Comparison of ENCODE assay signal across 26 cellular contexts in the genomic region with DNA sequence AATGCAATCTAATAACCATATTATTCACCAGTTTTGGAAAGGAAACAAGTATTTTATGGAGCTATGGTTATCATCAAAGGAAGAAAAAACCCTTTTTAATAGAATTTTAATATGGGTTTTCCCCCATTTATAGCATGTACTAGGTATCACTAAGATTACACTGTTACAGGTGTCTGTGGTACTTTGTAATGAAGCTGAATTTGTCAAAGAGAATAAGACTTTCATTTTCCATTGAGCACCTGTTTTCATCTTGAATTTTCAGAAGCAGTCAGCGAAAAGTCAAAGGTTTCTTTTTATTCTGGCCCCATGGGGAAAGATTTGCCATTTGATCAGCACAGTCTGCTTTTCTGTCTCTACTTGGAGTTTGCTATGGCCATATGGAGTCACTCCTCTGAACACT.
"Had no signal": no experiment of that assay in that cellular context is flagged by ENCODE, and none has a peak within 500 bp of the region (broad histone marks: within the 10 kb centered on the region; RNA-seq: fewer than 3 reads in every experiment).

No MANE protein-coding gene starts in this region.

- H3K27me3 Mint-ChIP-seq: activated naive CD4-positive, alpha-beta T cell treated with anti-CD3 and anti-CD28 coated beads, Interleukin-2, amount 10 ng/mL, durations not matched to agents 7 days and 5 days; central memory CD8-positive, alpha-beta T cell; dendritic cell treated with granulocyte-macrophage colony-stimulating factor and Interleukin-4, amounts not matched to agents 40 ng/mL and 50 ng/mL, for 4 days had no signal

- H3K27ac Mint-ChIP-seq: activated CD8-positive, alpha-beta T cell treated with anti-CD3 and anti-CD28 coated beads for 36 hours; activated naive CD4-positive, alpha-beta T cell treated with anti-CD3 and anti-CD28 coated beads, Interleukin-2, amount 10 ng/mL, durations not matched to agents 7 days and 5 days; activated naive CD8-positive, alpha-beta T cell; activated T-cell treated with anti-CD3 and anti-CD28 coated beads, Interleukin-2, amount 50 U/mL, for 72 hours; dendritic cell treated with granulocyte-macrophage colony-stimulating factor and Interleukin-4, amounts not matched to agents 40 ng/mL and 50 ng/mL, for 4 days; endodermal cell; T-helper 17 cell; T-helper 2 cell treated with Interferon-gamma antibody and Interleukin-4, amounts not matched to agents 5 μg/mL and 100 μg/mL, for 36 hours had no signal

- H3K4me1 Mint-ChIP-seq: activated naive CD4-positive, alpha-beta T cell treated with anti-CD3 and anti-CD28 coated beads, Interleukin-2, amount 10 ng/mL, durations not matched to agents 7 days and 5 days; central memory CD8-positive, alpha-beta T cell; T-helper 17 cell had no signal

- H3K27ac ChIP-seq: brain microvascular endothelial cell, coronary artery, dorsolateral prefrontal cortex, heart left ventricle had no signal

- H3K4me3 Mint-ChIP-seq: activated CD8-positive, alpha-beta T cell treated with anti-CD3 and anti-CD28 coated beads for 36 hours; activated naive CD4-positive, alpha-beta T cell treated with anti-CD3 and anti-CD28 coated beads, Interleukin-2, amount 10 ng/mL, durations not matched to agents 7 days and 5 days; activated naive CD8-positive, alpha-beta T cell; activated T-cell treated with anti-CD3 and anti-CD28 coated beads, Interleukin-2, amount 50 U/mL, for 72 hours; central memory CD8-positive, alpha-beta T cell; dendritic cell treated with granulocyte-macrophage colony-stimulating factor and Interleukin-4, amounts not matched to agents 40 ng/mL and 50 ng/mL, for 4 days; endodermal cell; T-helper 17 cell; T-helper 2 cell treated with Interferon-gamma antibody and Interleukin-4, amounts not matched to agents 5 μg/mL and 100 μg/mL, for 36 hours had no signal

- H3K9me3 ChIP-seq: heart left ventricle had no signal

- DNase-seq: activated CD4-positive, alpha-beta T cell treated with anti-CD3 and anti-CD28 coated beads for 48 hours; activated CD4-positive, alpha-beta T cell treated with anti-CD3 and anti-CD28 coated beads, Interleukin-2, amount 50 U/mL, for 1 hour; activated CD4-positive, alpha-beta T cell treated with anti-CD3 and anti-CD28 coated beads, Interleukin-2, amount 50 U/mL, for 48 hours; activated CD8-positive, alpha-beta memory T cell treated with anti-CD3 and anti-CD28 coated beads for 24 hours; activated CD8-positive, alpha-beta T cell treated with anti-CD3 and anti-CD28 coated beads for 36 hours; activated gamma-delta T cell; activated naive CD4-positive, alpha-beta T cell; activated naive CD4-positive, alpha-beta T cell treated with anti-CD3 and anti-CD28 coated beads, Interleukin-2, amount 10 ng/mL, durations not matched to agents 7 days and 5 days; activated T-cell treated with anti-CD3 and anti-CD28 coated beads, Interleukin-2, amount 50 U/mL, for 72 hours; amniotic stem cell; anterior cingulate cortex; brain microvascular endothelial cell; dorsolateral prefrontal cortex; effector memory CD4-positive, alpha-beta T cell; endodermal cell; foreskin fibroblast; heart left ventricle; T-helper 1 cell; T-helper 17 cell; T1000 had no signal

- H3K4me1 ChIP-seq: heart left ventricle had no signal

- H3K36me3 ChIP-seq: brain microvascular endothelial cell, heart left ventricle had no signal

- H3K27me3 ChIP-seq: brain microvascular endothelial cell, dorsolateral prefrontal cortex, heart left ventricle had no signal

- H3K4me3 ChIP-seq: coronary artery, dorsolateral prefrontal cortex, heart left ventricle had no signal

- H3K9me3 Mint-ChIP-seq: activated CD8-positive, alpha-beta T cell treated with anti-CD3 and anti-CD28 coated beads for 36 hours; activated naive CD4-positive, alpha-beta T cell treated with anti-CD3 and anti-CD28 coated beads, Interleukin-2, amount 10 ng/mL, durations not matched to agents 7 days and 5 days; activated T-cell treated with anti-CD3 and anti-CD28 coated beads, Interleukin-2, amount 50 U/mL, for 72 hours; central memory CD8-positive, alpha-beta T cell; dendritic cell treated with granulocyte-macrophage colony-stimulating factor and Interleukin-4, amounts not matched to agents 40 ng/mL and 50 ng/mL, for 4 days; endodermal cell; T-helper 2 cell treated with Interferon-gamma antibody and Interleukin-4, amounts not matched to agents 5 μg/mL and 100 μg/mL, for 36 hours had no signal

- H3K36me3 Mint-ChIP-seq: activated naive CD4-positive, alpha-beta T cell treated with anti-CD3 and anti-CD28 coated beads, Interleukin-2, amount 10 ng/mL, durations not matched to agents 7 days and 5 days; activated naive CD8-positive, alpha-beta T cell had no signal

- ATAC-seq: activated CD8-positive, alpha-beta T cell treated with anti-CD3 and anti-CD28 coated beads for 36 hours; activated T-cell treated with anti-CD3 and anti-CD28 coated beads, Interleukin-2, amount 50 U/mL, for 72 hours; esophagus mucosa; heart left ventricle; T-helper 17 cell had no signal
